ENCODE assay signal across 9 cellular contexts in the genomic region with DNA sequence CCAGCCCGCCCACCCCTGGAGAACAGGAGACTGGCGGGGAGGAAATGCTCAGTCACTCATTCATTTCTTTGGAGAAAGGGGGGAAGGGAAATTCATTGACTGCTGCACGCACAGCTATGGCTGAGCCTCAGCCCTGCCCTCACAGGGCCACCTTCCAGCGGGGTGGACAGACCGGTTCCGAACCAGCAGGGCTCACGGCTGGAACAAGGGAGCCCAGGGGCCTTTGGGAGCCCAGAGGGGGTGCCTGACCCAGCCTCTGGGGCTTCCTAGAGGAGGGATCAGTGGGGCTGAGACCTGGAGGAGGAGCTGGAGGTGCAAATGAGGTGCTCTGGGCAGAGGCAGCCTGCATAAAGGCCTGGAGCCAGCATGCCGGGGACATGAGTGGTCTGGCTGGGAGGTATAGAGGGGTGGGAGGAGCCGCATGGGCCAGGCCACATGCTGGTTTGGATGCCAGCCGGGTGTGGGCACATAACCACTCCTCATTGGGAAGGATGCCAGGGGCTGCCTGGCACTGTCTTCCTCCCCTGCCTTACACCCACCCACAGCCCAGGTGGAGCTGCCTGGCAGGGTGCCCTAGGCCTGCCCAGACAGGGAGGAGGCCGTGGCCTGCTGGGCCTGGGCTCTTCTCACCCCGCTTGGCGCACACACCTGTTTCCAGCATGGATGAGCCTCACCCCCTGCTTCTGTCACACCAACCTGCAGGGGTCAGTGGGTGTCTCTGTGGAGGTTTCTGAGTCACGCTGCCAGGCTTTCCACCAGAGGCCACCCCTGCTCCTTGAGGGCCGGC. TPM values are rescaled to one million over a fixed set of nuclear protein-coding genes. Genes with fewer than 3 reads are reported as not detected.
A peak's percentile ranks its signal among the peaks of the same experiment; 100 is the strongest.
DNase-seq lines count a peak whose midpoint lies in the region; ATAC-seq and TF ChIP-seq lines count a peak whose summit lies in the region.
"Had no signal": no experiment of that assay in that cellular context is flagged by ENCODE, and none has a peak within 500 bp of the region (broad histone marks: within the 10 kb centered on the region; RNA-seq: fewer than 3 reads in every experiment).

No MANE protein-coding gene starts in this region.

- intact Hi-C loops in body of pancreas (cut with DNase I), result no loop called here

- H3K27me3 ChIP-seq in BLaER1 treated with 17β-estradiol and CSF1 and Interleukin-3, amounts not matched to agents 10 nM and 100 nM, result no peaks in the 10 kb centered on the region
- H3K27me3 ChIP-seq in body of pancreas, result no peaks in the 10 kb centered on the region

- H3K9me3 ChIP-seq in BLaER1 treated with 17β-estradiol and CSF1 and Interleukin-3, amounts not matched to agents 10 nM and 100 nM (replicated peaks in 1 of 11), result no peaks in the 10 kb centered on the region
- no peaks in the 10 kb centered on the region for H3K9me3 ChIP-seq in body of pancreas

- TF ChIP-seq CTCF in body of pancreas (IDR thresholded peaks at IDR 0.05), result peak in 2 of 7 experiments; percentile 15
- TF ChIP-seq CTCF in type B pancreatic cell (conservative IDR thresholded peaks at IDR 0.05), result no peak

- H3K36me3 ChIP-seq in BLaER1 treated with 17β-estradiol and CSF1 and Interleukin-3, amounts not matched to agents 10 nM and 100 nM, result peaks cover 46 to 93% (median 77%) of the 10 kb centered on the region in 11 experiments
- peaks cover 0 to 9% of the 10 kb centered on the region in 2 donors for H3K36me3 ChIP-seq in body of pancreas (replicated peaks in 1 of 2; ENCODE audit: insufficient read depth in 1 of 2, low read depth in 2 of 2)

- 18 to 27% methylated on average over 11 to 15 of the region's 15 CpGs for WGBS in body of pancreas, 2 donors

- peaks cover 24 to 61% (median 43%) of the 10 kb centered on the region in 10 experiments for H3K4me1 ChIP-seq in BLaER1 treated with 17β-estradiol and CSF1 and Interleukin-3, amounts not matched to agents 10 nM and 100 nM
- H3K4me1 ChIP-seq in body of pancreas, result peaks cover 50% of the 10 kb centered on the region

- peaks cover 17% of the 10 kb centered on the region for H3K36me3 Mint-ChIP-seq in type B pancreatic cell

- peaks cover 14% of the 10 kb centered on the region for H3K4me1 Mint-ChIP-seq in type B pancreatic cell (ENCODE audit: unreplicated experiment)

- peak overlapping the region in 5 of 11 experiments; percentile 5 to 62 (median 40); a peak in 7 of 22 replicates for H3K9ac ChIP-seq in BLaER1 treated with 17β-estradiol and CSF1 and Interleukin-3, amounts not matched to agents 10 nM and 100 nM

- peak in 2 of 3 donors; percentile 45 to 47 for TF ChIP-seq POLR2A in body of pancreas (IDR thresholded peaks at IDR 0.05)

- H3K27ac Mint-ChIP-seq in type B pancreatic cell, result peak overlapping the region; percentile 51

- DNase-seq in NCI-H1417 (lab: John Stamatoyannopoulos, UW) (peak; percentile 32 to 98 (median 96)), body of pancreas (peak; percentile 91 to 99 (median 98)), islet precursor cell (peak; percentile 94), type B pancreatic cell (ENCODE audit: extremely low spot score, unreplicated experiment) (peak; percentile 66), UCSD-AML1 (lab: John Stamatoyannopoulos, UW; ENCODE audit: unreplicated experiment) (no peak)
- no peak for DNase-seq in effector CD4-positive, alpha-beta T cell

- no peak overlapping the region for H3K4me3 Mint-ChIP-seq in type B pancreatic cell

- H3K9me3 Mint-ChIP-seq in type B pancreatic cell, result no peaks in the 10 kb centered on the region

- no peaks in the 10 kb centered on the region for H3K27me3 Mint-ChIP-seq in type B pancreatic cell

- peak overlapping the region in 5 of 11 experiments; percentile 24 to 58 (median 48); a peak in 8 of 22 replicates for H3K27ac ChIP-seq in BLaER1 treated with 17β-estradiol and CSF1 and Interleukin-3, amounts not matched to agents 10 nM and 100 nM
- peak overlapping the region; percentile 74 to 85 (median 84) for H3K27ac ChIP-seq in body of pancreas

- H4K20me1 ChIP-seq in BLaER1 treated with 17β-estradiol and CSF1 and Interleukin-3, amounts not matched to agents 10 nM and 100 nM, result peaks cover 46 to 98% (median 85%) of the 10 kb centered on the region in 11 experiments; a peak in 21 of 22 replicates

- H3K4me2 ChIP-seq in BLaER1 treated with 17β-estradiol and CSF1 and Interleukin-3, amounts not matched to agents 10 nM and 100 nM, result peak overlapping the region in 9 of 11 experiments; percentile 23 to 65 (median 57); a peak in 12 of 22 replicates

- no peak overlapping the region for H3K4me3 ChIP-seq in BLaER1 treated with 17β-estradiol and CSF1 and Interleukin-3, amounts not matched to agents 10 nM and 100 nM
- no peak overlapping the region for H3K4me3 ChIP-seq in body of pancreas
- H3K4me3 ChIP-seq: GM12878 had no signal

- peak; percentile 84 for ATAC-seq in body of pancreas
- no peak for ATAC-seq in GM18517 (IDR thresholded peaks at IDR 0.05; ENCODE audit: unreplicated experiment)
- ATAC-seq: GM12878 had no signal

RNA-seq across cellular contexts. Expression of a gene that starts 26.9 kb away (rescaled TPM):
- total RNA-seq in body of pancreas (10 to 100 TPM; 31.1 to 77.5 TPM), type B pancreatic cell (ENCODE audit: low replicate concordance) (68.3 and 99.5 TPM in 2 replicates)

RNA-seq across cellular contexts. Expression of a gene that starts 39.6 kb away (rescaled TPM):
- total RNA-seq in body of pancreas (10 to 100 TPM; 13.0 to 17.8 TPM), type B pancreatic cell (ENCODE audit: low replicate concordance) (22.1 and 29.3 TPM in 2 replicates)

RNA-seq across cellular contexts. Expression of a gene that starts 55.0 kb away (rescaled TPM):
- total RNA-seq in body of pancreas, result not detected
- total RNA-seq in type B pancreatic cell (ENCODE audit: low replicate concordance), result 0.10 and 2.0 TPM in 2 replicates
- total RNA-seq: GM12878 had no signal

Comparison
In these comparisons a context has a peak if more than half of its experiments do, and no peak if none do; other contexts are left out.
1. DNase-seq: peak in NCI-H1417 (3 of 3), body of pancreas (4 of 4), islet precursor cell (single experiment) and type B pancreatic cell (single experiment); none in UCSD-AML1 (single experiment) and effector CD4-positive, alpha-beta T cell (single experiment).